In the genomic region with DNA sequence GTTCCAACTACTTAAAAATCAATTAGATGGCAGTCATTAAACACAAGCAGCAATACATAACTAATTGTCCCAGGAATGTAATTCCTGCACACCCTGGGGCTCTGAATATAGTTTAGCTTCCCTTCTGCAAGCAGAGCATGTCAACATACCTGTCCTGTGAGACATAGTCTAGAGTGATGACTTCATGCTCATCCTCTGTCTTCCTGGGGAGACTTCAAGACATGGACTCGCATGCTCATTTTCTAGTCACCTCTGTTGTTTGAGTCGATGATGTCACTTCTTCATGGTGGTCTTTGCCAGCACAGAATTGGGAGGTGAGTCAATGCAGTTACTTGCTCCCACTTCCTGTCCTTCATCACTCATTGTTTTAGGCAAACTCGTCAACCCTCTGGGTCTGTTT, we compare ENCODE assay signal across 11 cellular contexts. TPM values are rescaled to one million over a fixed set of nuclear protein-coding genes. Genes with fewer than 3 reads are reported as not detected.
DNase-seq lines count a peak whose midpoint lies in the region; ATAC-seq and TF ChIP-seq lines count a peak whose summit lies in the region.
"Had no signal": no experiment of that assay in that cellular context is flagged by ENCODE, and none has a peak within 500 bp of the region (broad histone marks: within the 10 kb centered on the region; RNA-seq: fewer than 3 reads in every experiment).

No MANE protein-coding gene starts in this region.

- ATAC-seq in foreskin keratinocyte (peak; percentile 95), GM21360 (IDR thresholded peaks at IDR 0.05; ENCODE audit: unreplicated experiment) (no peak)

- TF ChIP-seq CTCF in HFF-Myc (IDR thresholded peaks at IDR 0.05; ENCODE audit: low read depth, low read length, missing control alignments) (no peak), foreskin keratinocyte (conservative IDR thresholded peaks at IDR 0.05) (no peak)

- intact Hi-C loops in posterior vena cava (cut with DNase I), result no loop called here

- no peak overlapping the region for H3K9ac ChIP-seq in adipocyte (ENCODE audit: low read length)

- H3K4me1 ChIP-seq in adipocyte (ENCODE audit: control insufficient read depth, insufficient read depth, low read length) (peaks cover 8% of the 10 kb centered on the region), foreskin keratinocyte (peaks cover 28% of the 10 kb centered on the region)

- H3K27ac ChIP-seq in foreskin keratinocyte, result peak overlapping the region; percentile 65
- H3K27ac ChIP-seq: neutrophil, transverse colon had no signal

- peaks cover 4% of the 10 kb centered on the region for H3K9me3 ChIP-seq in adipocyte (ENCODE audit: control insufficient read depth, low read length)
- H3K9me3 ChIP-seq: neutrophil, transverse colon had no signal

- H3K27me3 ChIP-seq in adipocyte (replicated peaks; ENCODE audit: control insufficient read depth, insufficient read depth, low read length), result peaks cover 5% of the 10 kb centered on the region
- no peaks in the 10 kb centered on the region for H3K27me3 ChIP-seq in foreskin keratinocyte
- H3K27me3 ChIP-seq: transverse colon had no signal

- H3K4me3 ChIP-seq in HFF-Myc (replicated peaks; ENCODE audit: low read depth, low read length), result no peak overlapping the region
- H3K4me3 ChIP-seq in adipocyte (ENCODE audit: low read length), result no peak overlapping the region
- H3K4me3 ChIP-seq: transverse colon had no signal

- DNase-seq in A172 (ENCODE audit: low spot score) (peak; percentile 82), HFF-Myc (ENCODE audit: extremely low read depth, low read depth) (peak; percentile 36), adipocyte (ENCODE audit: low read depth) (peak; percentile 23), foreskin keratinocyte (peak; percentile 98 to 99), NCI-H2227 treated with DMSO at 0.1 percent for 48 hours (lab: John Stamatoyannopoulos, UW) (no peak), NCI-H526 treated with DMSO at 0.1 percent for 48 hours (lab: John Stamatoyannopoulos, UW) (no peak), posterior vena cava (ENCODE audit: low spot score) (no peak)
- DNase-seq: head of caudate nucleus, transverse colon had no signal

- no peaks in the 10 kb centered on the region for H3K36me3 ChIP-seq in adipocyte (ENCODE audit: control insufficient read depth, insufficient read depth, low read length, severe bottlenecking)
- H3K36me3 ChIP-seq: neutrophil, transverse colon had no signal

RNA-seq across cellular contexts. Expression of a gene that starts 15.8 kb away (rescaled TPM):
- 8.7 and 9.4 TPM in 2 replicates for total RNA-seq in A172 (2014; rRNA removed; shearing (Covaris generic))
- total RNA-seq in foreskin keratinocyte (8.2 and 9.2 TPM in 2 replicates), posterior vena cava (1 to 10 TPM; 2.1 to 9.9 TPM)
- 3.2 and 4.2 TPM in 2 replicates for polyA plus RNA-seq in foreskin keratinocyte

RNA-seq across cellular contexts. Expression of a gene that starts 31.1 kb away (rescaled TPM):
- total RNA-seq in A172 (2014; rRNA removed; shearing (Covaris generic)), result not detected in 2 replicates
- total RNA-seq in foreskin keratinocyte (1.3 and 1.4 TPM in 2 replicates), posterior vena cava (under 1 TPM; 0.29 to 0.37 TPM)
- polyA plus RNA-seq in foreskin keratinocyte, result 0.85 and 1.2 TPM in 2 replicates

Comparison
In these comparisons a context has a peak if more than half of its experiments do, and no peak if none do; other contexts are left out.
1. DNase-seq: peak in A172 (single experiment), HFF-Myc (single experiment), adipocyte (single experiment) and foreskin keratinocyte (2 of 2); none in NCI-H2227 treated with DMSO at 0.1 percent for 48 hours (single experiment), NCI-H526 treated with DMSO at 0.1 percent for 48 hours (single experiment) and posterior vena cava (single experiment).